ENCODE assay signal across 8 cellular contexts in the genomic region with DNA sequence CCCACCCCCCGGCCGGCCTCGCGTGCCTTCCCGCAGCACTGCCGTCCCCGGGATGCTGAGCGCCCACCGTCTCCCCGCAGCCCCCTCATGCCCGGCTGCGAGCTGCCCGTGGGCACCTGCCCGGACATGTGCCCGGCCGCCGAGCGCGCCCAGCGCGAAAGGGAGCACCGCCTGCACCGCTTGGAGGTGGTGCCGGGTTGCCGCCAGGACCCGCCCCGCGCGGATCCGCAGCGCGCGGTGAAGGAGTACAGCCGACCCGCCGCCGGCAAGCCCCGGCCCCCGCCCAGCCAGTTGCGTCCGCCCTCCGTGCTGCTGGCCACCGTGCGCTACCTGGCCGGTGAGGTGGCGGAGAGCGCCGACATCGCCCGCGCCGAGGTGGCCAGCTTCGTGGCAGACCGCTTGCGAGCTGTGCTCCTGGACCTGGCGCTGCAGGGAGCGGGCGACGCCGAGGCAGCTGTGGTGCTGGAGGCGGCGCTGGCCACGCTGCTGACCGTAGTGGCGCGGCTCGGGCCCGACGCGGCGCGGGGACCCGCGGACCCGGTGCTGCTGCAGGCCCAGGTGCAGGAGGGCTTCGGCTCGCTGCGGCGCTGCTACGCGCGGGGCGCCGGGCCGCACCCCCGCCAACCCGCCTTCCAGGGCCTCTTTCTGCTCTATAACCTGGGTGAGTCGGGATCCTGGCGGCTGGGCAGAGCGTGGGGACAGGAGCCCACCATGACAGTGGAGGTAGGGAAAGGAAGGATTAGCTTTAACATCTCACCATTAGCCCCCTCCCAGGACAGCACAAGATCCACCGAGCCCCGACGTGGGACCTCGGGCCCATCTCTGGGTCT. TPM values are rescaled to one million over a fixed set of nuclear protein-coding genes. Genes with fewer than 3 reads are reported as not detected.
DNase-seq lines count a peak whose midpoint lies in the region; ATAC-seq, FAIRE-seq and TF ChIP-seq lines count a peak whose summit lies in the region.

A gene (plus strand): TSS at position 5 of the 830 bp plus-strand sequence. CDS start 83 bp downstream, at position 88.

- no peak within 1 kb of the TSS for H4K91ac ChIP-seq in neuronal stem cell (ENCODE audit: low read depth, low read length, poor library complexity)

- H2BK5ac ChIP-seq in neuronal stem cell (ENCODE audit: low read length) = peak within 1 kb of the TSS; percentile 98

- H3K36me3 Mint-ChIP-seq in activated CD8-positive, alpha-beta T cell treated with anti-CD3 and anti-CD28 coated beads, Interleukin-2, amount 10 ng/mL, durations not matched to agents 7 days and 5 days (ENCODE audit: low read depth) = peaks cover 22% of the 10 kb centered on the region

- H3K4me3 ChIP-seq in fibroblast of the aortic adventitia (ENCODE audit: low read depth, low read length) (peak within 1 kb of the TSS; percentile 76), neuronal stem cell (ENCODE audit: low read length in 2 of 2) (peak within 1 kb of the TSS; percentile 92 to 98)

- H3K27ac Mint-ChIP-seq in activated CD8-positive, alpha-beta T cell treated with anti-CD3 and anti-CD28 coated beads, Interleukin-2, amount 10 ng/mL, durations not matched to agents 7 days and 5 days = peak within 1 kb of the TSS; percentile 95

- H3K4me3 Mint-ChIP-seq in activated CD8-positive, alpha-beta T cell treated with anti-CD3 and anti-CD28 coated beads, Interleukin-2, amount 10 ng/mL, durations not matched to agents 7 days and 5 days = peak within 1 kb of the TSS; percentile 88

- peak within 1 kb of the TSS; percentile 95 for H3K27ac ChIP-seq in 22Rv1
- peak within 1 kb of the TSS; percentile 100 for H3K27ac ChIP-seq in neuronal stem cell (replicated peaks; ENCODE audit: low read length)

- H3K4me1 Mint-ChIP-seq in activated CD8-positive, alpha-beta T cell treated with anti-CD3 and anti-CD28 coated beads, Interleukin-2, amount 10 ng/mL, durations not matched to agents 7 days and 5 days (ENCODE audit: low read depth) = peaks cover 39% of the 10 kb centered on the region

- peak within 1 kb of the TSS; percentile 70 for H2BK12ac ChIP-seq in neuronal stem cell (ENCODE audit: low read length)

- H2AFZ ChIP-seq in neuronal stem cell (ENCODE audit: low read length) = peak within 1 kb of the TSS; percentile 99

- peak within 1 kb of the TSS; percentile 98 for H3K23ac ChIP-seq in neuronal stem cell (ENCODE audit: low read depth, low read length, poor library complexity)

- peak within 1 kb of the TSS; percentile 94 for H3K14ac ChIP-seq in neuronal stem cell (ENCODE audit: low read length)

- no peak for FAIRE-seq in GM12892 (lab: Jason Lieb, UNC)

- CTCF ChIA-PET in activated CD8-positive, alpha-beta T cell treated with anti-CD3 and anti-CD28 coated beads, Interleukin-2, amount 10 ng/mL, durations not matched to agents 7 days and 5 days (lab: Charles Lee) = interaction anchor here (1.0 to 2.9 kb wide), 9 partner anchors 14 to 184 kb away, joined by 3 to 32 read pairs (median 5); a partner anchor contains a TSS

- peak; percentile 13; the same call in 1 of the 2 replicates for TF ChIP-seq POLR2A in GM12892 (IDR thresholded peaks at IDR 0.05; ENCODE audit: low read depth, low read length)

- H2BK120ac ChIP-seq in neuronal stem cell (ENCODE audit: low read depth, low read length) = no peak within 1 kb of the TSS

- no peaks in the 10 kb centered on the region for H3K9me3 Mint-ChIP-seq in activated CD8-positive, alpha-beta T cell treated with anti-CD3 and anti-CD28 coated beads, Interleukin-2, amount 10 ng/mL, durations not matched to agents 7 days and 5 days (ENCODE audit: insufficient read depth)

- no CpG with 5 or more reads among the region's 94 CpGs for WGBS in neuronal stem cell (ENCODE audit: extremely low coverage in 2 of 2, insufficient read length in 2 of 2, insufficient replicate concordance in 1 of 2), 2 donors

- H2AK5ac ChIP-seq in neuronal stem cell (ENCODE audit: low read depth, low read length) = peak within 1 kb of the TSS; percentile 63

- peak within 1 kb of the TSS; percentile 23 for H3K4ac ChIP-seq in neuronal stem cell (ENCODE audit: low read length)

- H2BK15ac ChIP-seq in neuronal stem cell (ENCODE audit: low read length) = peak within 1 kb of the TSS; percentile 75

- H3K9ac ChIP-seq in neuronal stem cell (ENCODE audit: low read depth, low read length, poor library complexity) = peak within 1 kb of the TSS; percentile 97

- H3K4me2 ChIP-seq in neuronal stem cell (ENCODE audit: insufficient read depth, low read length, poor library complexity, severe bottlenecking) = peak within 1 kb of the TSS; percentile 89

- H3K4me1 ChIP-seq in neuronal stem cell (ENCODE audit: control insufficient read depth in 2 of 2, insufficient read depth in 1 of 2, low read depth in 1 of 2, low read length in 2 of 2) = peaks cover 1 to 2% of the 10 kb centered on the region in 2 donors

- H3K79me1 ChIP-seq in neuronal stem cell (ENCODE audit: low read depth, low read length) = peaks cover 6% of the 10 kb centered on the region

- peak within 1 kb of the TSS; percentile 98 for H3K18ac ChIP-seq in neuronal stem cell (ENCODE audit: low read length)

- POLR2A ChIA-PET in activated CD8-positive, alpha-beta T cell treated with anti-CD3 and anti-CD28 coated beads, Interleukin-2, amount 10 ng/mL, durations not matched to agents 7 days and 5 days (lab: Charles Lee) = interaction anchor here (0.7 to 3.8 kb wide), 15 partner anchors 13 to 384 kb away, joined by 3 to 19 read pairs (median 5); a partner anchor contains a TSS

- H3K36me3 ChIP-seq in neuronal stem cell (replicated peaks in 1 of 2; ENCODE audit: control insufficient read depth in 2 of 2, insufficient read depth in 2 of 2, low read length in 2 of 2) = peaks cover 30 to 62% of the 10 kb centered on the region in 2 donors

- no peak for TF ChIP-seq CTCF in 22Rv1 (IDR thresholded peaks at IDR 0.05)
- no peak for TF ChIP-seq CTCF in fibroblast of the aortic adventitia (IDR thresholded peaks at IDR 0.05; ENCODE audit: insufficient read depth, low read length)

- DNase-seq in GM12892 (ENCODE audit: insufficient read length) (peak; percentile 73), NCI-H1930 (lab: John Stamatoyannopoulos, UW) (peak; percentile 58 to 70), fibroblast of the aortic adventitia (ENCODE audit: low read depth) (peak; percentile 34), neuronal stem cell (ENCODE audit: low spot score) (peak; percentile 58), UCSD-AML1 (lab: John Stamatoyannopoulos, UW; ENCODE audit: unreplicated experiment) (no peak)
- peak; percentile 73 for DNase-seq in activated CD8-positive, alpha-beta T cell treated with anti-CD3 and anti-CD28 coated beads, Interleukin-2, amount 10 ng/mL, durations not matched to agents 7 days and 5 days

- ATAC-seq in HG02678 (IDR thresholded peaks at IDR 0.05; ENCODE audit: unreplicated experiment) = peak; percentile 47
- peak; percentile 80 for ATAC-seq in activated CD8-positive, alpha-beta T cell treated with anti-CD3 and anti-CD28 coated beads, Interleukin-2, amount 10 ng/mL, durations not matched to agents 7 days and 5 days

- no peaks in the 10 kb centered on the region for H3K27me3 Mint-ChIP-seq in activated CD8-positive, alpha-beta T cell treated with anti-CD3 and anti-CD28 coated beads, Interleukin-2, amount 10 ng/mL, durations not matched to agents 7 days and 5 days (ENCODE audit: low read depth)

- peak within 1 kb of the TSS; percentile 65 for H4K8ac ChIP-seq in neuronal stem cell (ENCODE audit: low read depth, low read length)

- no peaks in the 10 kb centered on the region for H3K27me3 ChIP-seq in neuronal stem cell (ENCODE audit: control insufficient read depth in 3 of 3, insufficient read depth in 3 of 3, low read depth in 1 of 3, low read length in 3 of 3)

- H3K9me3 ChIP-seq in neuronal stem cell (replicated peaks in 1 of 2; ENCODE audit: control insufficient read depth in 2 of 2, insufficient read depth in 1 of 2, low read depth in 1 of 2, low read length in 2 of 2) = no peaks in the 10 kb centered on the region

RNA-seq across cellular contexts. Expression of the gene that starts here (rescaled TPM):
- 5.1 TPM for polyA plus RNA-seq in GM12892 (2012; ENCODE audit: missing spikeins)
- 10 to 100 TPM; 36.3 to 36.6 TPM for total RNA-seq in activated CD8-positive, alpha-beta T cell treated with anti-CD3 and anti-CD28 coated beads, Interleukin-2, amount 10 ng/mL, durations not matched to agents 7 days and 5 days
- 13.0 and 19.1 TPM in 2 replicates for total RNA-seq in fibroblast of the aortic adventitia (ENCODE audit: low replicate concordance)
- polyA plus RNA-seq in neuronal stem cell (2013, experiment 1 of 2) = 12.7 TPM
- 12.4 TPM for polyA plus RNA-seq in neuronal stem cell (2013, experiment 2 of 2)
